In genomic region chr16:12319464-12320030, GRCh38 we compare ENCODE assay signal across 15 cellular contexts.
DNase-seq lines count a peak whose midpoint lies in the region; ATAC-seq, FAIRE-seq and TF ChIP-seq lines count a peak whose summit lies in the region.
"Had no signal": no experiment of that assay in that cellular context is flagged by ENCODE, and none has a peak within 500 bp of the region (broad histone marks: within the 10 kb centered on the region; RNA-seq: fewer than 3 reads in every experiment).

No MANE protein-coding gene starts in this region.

- H3K4me3 Mint-ChIP-seq in glutamatergic neuron (ENCODE audit: unreplicated experiment): no peak overlapping the region
- H3K4me3 Mint-ChIP-seq: central memory CD8-positive, alpha-beta T cell had no signal

- peak overlapping the region; percentile 16; the same call in 1 of the 2 replicates for H3K4me2 ChIP-seq in HepG2 (ENCODE audit: low read depth, low read length)
- H3K4me2 ChIP-seq: PC-9 had no signal

- H3K27me3 Mint-ChIP-seq in glutamatergic neuron (ENCODE audit: unreplicated experiment): peaks cover 11% of the 10 kb centered on the region
- H3K27me3 Mint-ChIP-seq: central memory CD8-positive, alpha-beta T cell had no signal

- H3K27ac ChIP-seq in HepG2 (ENCODE audit: extremely low read length, insufficient read depth, low read length) (no peak overlapping the region), right lobe of liver (no peak overlapping the region), thyroid gland (peak overlapping the region; percentile 56 to 66 (median 59))
- H3K27ac ChIP-seq: PC-9, prostate gland, thoracic aorta had no signal

- in situ Hi-C loops in HepG2 (cut with HindIII; ENCODE audit: extremely low pct_ligation_motif_present, low pct_unique_long_range_greater_than_20kb): no loop called here

- H3K4me3 ChIP-seq in HepG2 (replicated peaks in 1 of 3; ENCODE audit: insufficient read depth in 1 of 3, low read depth in 2 of 3, low read length in 3 of 3): no peak overlapping the region
- H3K4me3 ChIP-seq in right lobe of liver: no peak overlapping the region
- no peak overlapping the region for H3K4me3 ChIP-seq in thyroid gland (replicated peaks in 1 of 3)
- H3K4me3 ChIP-seq: PC-9, prostate gland, thoracic aorta had no signal

- POLR2A ChIA-PET in HepG2 (lab: Yijun Ruan, JAX): interaction anchor here (1.0 to 1.2 kb wide), 2 partner anchors 9 to 34 kb away, joined by 3 read pairs; no protein-coding TSS in a partner anchor

- no TSS peak for BruUV-seq in HepG2 (replicated peaks; lab: Mats Ljungman, UMichigan)

- H4K20me1 ChIP-seq in HepG2 (ENCODE audit: insufficient read depth, low read length): no peaks in the 10 kb centered on the region

- peaks cover 71% of the 10 kb centered on the region for H3K4me1 ChIP-seq in HepG2 (ENCODE audit: insufficient read depth, low read length)
- H3K4me1 ChIP-seq in right lobe of liver: peaks cover 0 to 10% (median 0%) of the 10 kb centered on the region in 4 donors
- H3K4me1 ChIP-seq in thyroid gland: peaks cover 26 to 35% of the 10 kb centered on the region in 2 donors
- H3K4me1 ChIP-seq: prostate gland had no signal

- peaks cover 14% of the 10 kb centered on the region for H3K4me1 Mint-ChIP-seq in glutamatergic neuron (ENCODE audit: low read depth, unreplicated experiment)

- DNase-seq in HepG2 (ENCODE audit: low spot score): no peak
- no peak for DNase-seq in right lobe of liver
- peak; percentile 53 for DNase-seq in NCI-H2171 (lab: John Stamatoyannopoulos, UW)
- DNase-seq in dermis blood vessel endothelial cell: peak; percentile 24
- peak; percentile 88 to 91 for DNase-seq in thyroid gland
- DNase-seq in NCI-H1930 (lab: John Stamatoyannopoulos, UW): no peak
- no peak for DNase-seq in glutamatergic neuron
- DNase-seq: KBM-7, left cardiac atrium, PC-9 had no signal

- H3K27me3 ChIP-seq in HepG2 (ENCODE audit: control insufficient read depth in 1 of 2, insufficient read depth in 2 of 2, low read length in 2 of 2): no peaks in the 10 kb centered on the region
- no peaks in the 10 kb centered on the region for H3K27me3 ChIP-seq in right lobe of liver
- H3K27me3 ChIP-seq in thyroid gland: no peaks in the 10 kb centered on the region

- 85% methylated on average over 9 of the region's 9 CpGs for WGBS in HepG2 (ENCODE audit: low lambda C conversion rate)
- 72% methylated on average over 2 of the region's 9 CpGs for WGBS in right lobe of liver (ENCODE audit: insufficient coverage, low coverage, low lambda C conversion rate, missing lambda C conversion rate)
- 43 to 55% methylated on average over 9 of the region's 9 CpGs for WGBS in thyroid gland, 2 donors

- no peak for TF ChIP-seq RAD21 in HepG2 (CRISPR knock-in tag; IDR thresholded peaks at IDR 0.05)

- intact Hi-C loops in HepG2 (cut with micrococcal nuclease; ENCODE audit: unreplicated experiment) (loop anchor here (1.0 kb wide), 1 partner anchor 30 kb away; no protein-coding TSS in a partner anchor), right lobe of liver (cut with DNase I) (no loop called here), thyroid gland (cut with DNase I) (no loop called here)

- peaks cover 4% of the 10 kb centered on the region for H3K9me3 Mint-ChIP-seq in glutamatergic neuron (ENCODE audit: unreplicated experiment)
- H3K9me3 Mint-ChIP-seq: central memory CD8-positive, alpha-beta T cell had no signal

- TF ChIP-seq EP300 in HepG2 (IDR thresholded peaks at IDR 0.05; ENCODE audit: low read depth in 2 of 2, low read length in 2 of 2): no peak
- TF ChIP-seq EP300 in HepG2 (CRISPR knock-in tag; IDR thresholded peaks at IDR 0.05; ENCODE audit: borderline replicate concordance): no peak

- H3K36me3 Mint-ChIP-seq in glutamatergic neuron (ENCODE audit: unreplicated experiment): no peaks in the 10 kb centered on the region

- FAIRE-seq in HepG2 (lab: Jason Lieb, UNC): no peak

- no peak for ATAC-seq in HepG2
- ATAC-seq in right lobe of liver: no peak
- no peak for ATAC-seq in HG03135 (IDR thresholded peaks at IDR 0.05; ENCODE audit: unreplicated experiment)
- ATAC-seq: left cardiac atrium had no signal

- H3K9me3 ChIP-seq in HepG2 (ENCODE audit: low read length) (no peaks in the 10 kb centered on the region), right lobe of liver (no peaks in the 10 kb centered on the region), thyroid gland (no peaks in the 10 kb centered on the region)
- H3K9me3 ChIP-seq: prostate gland, thoracic aorta had no signal

- H3K9ac ChIP-seq in HepG2 (ENCODE audit: insufficient read depth, low read depth, low read length): no peak overlapping the region

- H3K79me2 ChIP-seq in HepG2 (ENCODE audit: insufficient read depth, low read length): no peaks in the 10 kb centered on the region

- TF ChIP-seq CTCF in HepG2 (CRISPR knock-in tag; IDR thresholded peaks at IDR 0.05): no peak
- TF ChIP-seq CTCF in right lobe of liver (IDR thresholded peaks at IDR 0.05): no peak
- no peak for TF ChIP-seq CTCF in thyroid gland (IDR thresholded peaks at IDR 0.05)
- no peak for TF ChIP-seq CTCF in glutamatergic neuron (IDR thresholded peaks at IDR 0.05; ENCODE audit: partially characterized antibody, unreplicated experiment)

- no peak for TF ChIP-seq POLR2A in HepG2 (IDR thresholded peaks at IDR 0.05; ENCODE audit: insufficient read depth in 1 of 2, low read depth in 2 of 2, low read length in 2 of 2)
- no peak for TF ChIP-seq POLR2A in right lobe of liver (IDR thresholded peaks at IDR 0.05)
- TF ChIP-seq POLR2A in thyroid gland (IDR thresholded peaks at IDR 0.05): no peak

- CTCF ChIA-PET in HepG2 (lab: Yijun Ruan, JAX; ENCODE audit: low intra/inter-chr PET ratio, low total read pairs): no interaction called here

- H2AFZ ChIP-seq in HepG2 (ENCODE audit: low read length): no peak overlapping the region
- H2AFZ ChIP-seq: PC-9 had no signal

- no peaks in the 10 kb centered on the region for H3K36me3 ChIP-seq in HepG2 (replicated peaks in 1 of 2; ENCODE audit: control insufficient read depth in 1 of 2, insufficient read depth in 2 of 2, low read length in 2 of 2)
- no peaks in the 10 kb centered on the region for H3K36me3 ChIP-seq in right lobe of liver
- H3K36me3 ChIP-seq in thyroid gland: no peaks in the 10 kb centered on the region
- H3K36me3 ChIP-seq: prostate gland, thoracic aorta had no signal

- no peak overlapping the region for H3K27ac Mint-ChIP-seq in glutamatergic neuron (ENCODE audit: unreplicated experiment)
- H3K27ac Mint-ChIP-seq: activated T-helper 2 cell treated with anti-CD3 and anti-CD28 coated beads, Interferon-gamma antibody, Interleukin-2, Interleukin-4, amounts not matched to agents 10 μg/mL and 5 μg/mL and 100 μg/mL, durations not matched to agents 14 hours and 24 hours and 36 hours had no signal

TF ChIP-seq in HepG2, 621 proteins besides CTCF, POLR2A, EP300 and RAD21:
- TF ChIP-seq, protein P1, sequence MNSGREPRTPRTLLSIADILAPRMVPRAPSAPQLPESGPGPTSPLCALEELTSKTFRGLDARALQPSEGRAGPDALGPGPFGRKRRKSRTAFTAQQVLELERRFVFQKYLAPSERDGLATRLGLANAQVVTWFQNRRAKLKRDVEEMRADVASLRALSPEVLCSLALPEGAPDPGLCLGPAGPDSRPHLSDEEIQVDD (CRISPR knock-in tag; IDR thresholded peaks at IDR 0.05; ENCODE audit: borderline replicate concordance): 0 out of 2 replicates have a peak, but pooled peaks have one; percentile 8
- TF ChIP-seq ZXDC (CRISPR knock-in tag; IDR thresholded peaks at IDR 0.05) (no peak), ZNF446 (CRISPR knock-in tag; IDR thresholded peaks at IDR 0.05) (0 out of 2 replicates have a peak, but pooled peaks have one; percentile 25), ZEB1 (IDR thresholded peaks at IDR 0.05; ENCODE audit: insufficient replicate concordance, low read depth) (no peak), RXRA (CRISPR knock-in tag; IDR thresholded peaks at IDR 0.05) (0 out of 2 replicates have a peak, but pooled peaks have one; percentile 9), MEF2D (CRISPR knock-in tag; IDR thresholded peaks at IDR 0.05) (0 out of 2 replicates have a peak, but pooled peaks have one; percentile 4), BCL6 (CRISPR knock-in tag; IDR thresholded peaks at IDR 0.05) (0 out of 2 replicates have a peak, but pooled peaks have one; percentile 47), PHF20 (CRISPR knock-in tag; IDR thresholded peaks at IDR 0.05) (no peak)

Comparison
In these comparisons a context has a peak if more than half of its experiments do, and no peak if none do; other contexts are left out.
1. DNase-seq: peak in NCI-H2171 (single experiment), dermis blood vessel endothelial cell (single experiment) and thyroid gland (2 of 2); none in HepG2 (single experiment), right lobe of liver (0 of 3), NCI-H1930 (0 of 2) and glutamatergic neuron (single experiment).
2. H3K27ac ChIP-seq: peak in thyroid gland (3 of 3); none in HepG2 (single experiment) and right lobe of liver (0 of 3).